Comparison of ENCODE assay signal across 8 cellular contexts in genomic region chr6:28211840-28212509, GRCh38. TPM values are rescaled to one million over a fixed set of nuclear protein-coding genes. Genes with fewer than 3 reads are reported as not detected.
DNase-seq lines count a peak whose midpoint lies in the region; ATAC-seq and TF ChIP-seq lines count a peak whose summit lies in the region.

No MANE protein-coding gene starts in this region.

- POLR2A ChIA-PET in WTC11 (lab: Charles Lee): no interaction called here

- peak overlapping the region; percentile 58 for H3K4me3 ChIP-seq in DOHH2 (ENCODE audit: low read length)

- ATAC-seq in HG02642 (IDR thresholded peaks at IDR 0.05; ENCODE audit: poor library complexity, unreplicated experiment) (peak; percentile 28), WTC11 (peak; percentile 12; the same call in 1 of the 2 replicates), GM21786 (IDR thresholded peaks at IDR 0.05; ENCODE audit: unreplicated experiment) (no peak)

- H3K36me3 Mint-ChIP-seq in WTC11 (no peaks in the 10 kb centered on the region), immature natural killer cell (peaks cover 0 to 3% (median 0%) of the 10 kb centered on the region in 3 donors)

- DNase-seq in WTC11 (ENCODE audit: low spot score) (no peak), immature natural killer cell (no peak), NCI-H1417 (lab: John Stamatoyannopoulos, UW) (no peak), foreskin melanocyte (no peak), head of caudate nucleus (no peak)

- H3K27me3 Mint-ChIP-seq in WTC11 (ENCODE audit: low read depth): peaks cover 98% of the 10 kb centered on the region
- peaks cover 48 to 55% (median 54%) of the 10 kb centered on the region in 3 donors for H3K27me3 Mint-ChIP-seq in immature natural killer cell (ENCODE audit: low read depth in 3 of 3)

- H3K27ac Mint-ChIP-seq in WTC11: peak overlapping the region; percentile 38; the same call in 1 of the 2 replicates
- H3K27ac Mint-ChIP-seq in immature natural killer cell: no peak overlapping the region

- H3K4me1 ChIP-seq in DOHH2 (ENCODE audit: control insufficient read depth, low read length): peaks cover 37% of the 10 kb centered on the region

- intact Hi-C loops in head of caudate nucleus (cut with DNase I): no loop called here

- peaks cover 6% of the 10 kb centered on the region for H3K27me3 ChIP-seq in DOHH2 (ENCODE audit: control insufficient read depth, low read length)

- H3K4me2 ChIP-seq in DOHH2 (ENCODE audit: low read length): peak overlapping the region; percentile 54

- H3K9me3 Mint-ChIP-seq in WTC11 (no peaks in the 10 kb centered on the region), immature natural killer cell (peaks cover 0 to 10% (median 0%) of the 10 kb centered on the region in 6 donors)

- H3K36me3 ChIP-seq in DOHH2 (ENCODE audit: control insufficient read depth, low read length): no peaks in the 10 kb centered on the region

- no peaks in the 10 kb centered on the region for H3K9me2 ChIP-seq in DOHH2 (replicated peaks; ENCODE audit: control insufficient read depth, low read length)

- H3K79me2 ChIP-seq in DOHH2 (ENCODE audit: control insufficient read depth, low read length): no peaks in the 10 kb centered on the region

- CTCF ChIA-PET in WTC11 (lab: Charles Lee): interaction anchor here (1.4 kb wide), 1 partner anchor 70 kb away, joined by 4 read pairs; the partner anchor contains the start of gene ZKSCAN8

- no peak overlapping the region for H3K27ac ChIP-seq in DOHH2 (ENCODE audit: low read depth, low read length)

- H3K4me3 Mint-ChIP-seq in WTC11: peak overlapping the region; percentile 88
- peak overlapping the region in 3 of 5 donors; percentile 12 to 23 (median 18) for H3K4me3 Mint-ChIP-seq in immature natural killer cell

- H3K4me1 Mint-ChIP-seq in WTC11 (peaks cover 43% of the 10 kb centered on the region), immature natural killer cell (peaks cover 25 to 32% of the 10 kb centered on the region in 2 donors)

- 0 out of 2 replicates have a peak, but pooled peaks cover 5% of the 10 kb centered on the region for H3F3A ChIP-seq in DOHH2 (ENCODE audit: control insufficient read depth, insufficient read depth)

- no peaks in the 10 kb centered on the region for H4K20me1 ChIP-seq in DOHH2 (ENCODE audit: control insufficient read depth, insufficient read depth, low read depth, low read length)

- peaks cover 6% of the 10 kb centered on the region; the same call in 1 of the 2 replicates for H3K9me3 ChIP-seq in DOHH2 (ENCODE audit: control insufficient read depth, insufficient read depth, low read length)

- TF ChIP-seq CTCF in DOHH2 (IDR thresholded peaks at IDR 0.05; ENCODE audit: low read depth, low read length, poor library complexity, severe bottlenecking): no peak
- no peak for TF ChIP-seq CTCF in WTC11 (IDR thresholded peaks at IDR 0.05)

TF ChIP-seq in WTC11, 78 proteins besides CTCF, POLR2A, EP300 and RAD21:
- no peak for TF ChIP-seq ZNF138 (CRISPR knock-in tag; conservative IDR thresholded peaks at IDR 0.05)
- TF ChIP-seq NR2C2 (CRISPR knock-in tag; IDR thresholded peaks at IDR 0.05): no peak
- 0 out of 2 replicates have a peak, but pooled peaks have one; percentile 1 for TF ChIP-seq ZNF423 (CRISPR knock-in tag; IDR thresholded peaks at IDR 0.05)

RNA-seq across cellular contexts. Expression of gene ZSCAN9, which starts 13.1 kb away (rescaled TPM):
- total RNA-seq in WTC11 (2021): 13.0 to 15.1 TPM (median 14.5 TPM) in 3 replicates
- 10 to 100 TPM in 1 of 3 donors, 1 to 10 TPM in 2; 5.3 to 18.4 (median 8.1) TPM for polyA plus RNA-seq in immature natural killer cell

RNA-seq across cellular contexts. Expression of gene ZKSCAN4, which starts 40.1 kb away (rescaled TPM):
- total RNA-seq in WTC11 (2021): 6.4 to 7.3 TPM (median 7.0 TPM) in 3 replicates
- 1 to 10 TPM; 1.7 to 5.0 (median 3.4) TPM for polyA plus RNA-seq in immature natural killer cell

RNA-seq across cellular contexts. Expression of gene NKAPL, which starts 47.1 kb away (rescaled TPM):
- 0.26 to 0.46 TPM (median 0.41 TPM) in 3 replicates for total RNA-seq in WTC11 (2021)
- under 1 TPM in 2 of 3 donors, not detected in 1; 0.28 to 0.37 TPM for polyA plus RNA-seq in immature natural killer cell

RNA-seq across cellular contexts. Expression of gene ZSCAN26, which starts 55.0 kb away (rescaled TPM):
- 5.2 to 7.5 TPM (median 6.6 TPM) in 3 replicates for total RNA-seq in WTC11 (2021)
- polyA plus RNA-seq in immature natural killer cell: 10 to 100 TPM in 2 of 3 donors, 1 to 10 TPM in 1; 9.7 to 17.5 (median 13.5) TPM
